1 cellular context compared by ENCODE assay signal in genomic region chr5:149828161-149829011, GRCh38.
TF ChIP-seq lines count a peak whose summit lies in the region.

No MANE protein-coding gene starts in this region.

TF ChIP-seq in K562, 482 proteins besides CTCF, POLR2A, EP300 and RAD21 (continued from another document):
- 0 out of 2 replicates have a peak, but pooled peaks have one; percentile 33 for TF ChIP-seq LCOR (CRISPR knock-in tag; IDR thresholded peaks at IDR 0.05)
- no peak for TF ChIP-seq CBX2 (IDR thresholded peaks at IDR 0.05; ENCODE audit: insufficient read depth, low read length, poor library complexity, severe bottlenecking)
- no peak for TF ChIP-seq ZC3H11A (IDR thresholded peaks at IDR 0.05; ENCODE audit: low read depth, low read length)
- TF ChIP-seq, protein P1, sequence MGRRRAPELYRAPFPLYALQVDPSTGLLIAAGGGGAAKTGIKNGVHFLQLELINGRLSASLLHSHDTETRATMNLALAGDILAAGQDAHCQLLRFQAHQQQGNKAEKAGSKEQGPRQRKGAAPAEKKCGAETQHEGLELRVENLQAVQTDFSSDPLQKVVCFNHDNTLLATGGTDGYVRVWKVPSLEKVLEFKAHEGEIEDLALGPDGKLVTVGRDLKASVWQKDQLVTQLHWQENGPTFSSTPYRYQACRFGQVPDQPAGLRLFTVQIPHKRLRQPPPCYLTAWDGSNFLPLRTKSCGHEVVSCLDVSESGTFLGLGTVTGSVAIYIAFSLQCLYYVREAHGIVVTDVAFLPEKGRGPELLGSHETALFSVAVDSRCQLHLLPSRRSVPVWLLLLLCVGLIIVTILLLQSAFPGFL (CRISPR knock-in tag; IDR thresholded peaks at IDR 0.05): no peak
- peak; percentile 95 for TF ChIP-seq DEAF1 (CRISPR knock-in tag; IDR thresholded peaks at IDR 0.05)
- no peak for TF ChIP-seq ZNF280B (CRISPR knock-in tag; IDR thresholded peaks at IDR 0.05)
- peak in 1 of 2 experiments; percentile 43; a peak in 1 of 4 replicates for TF ChIP-seq MAZ (CRISPR knock-in tag; conservative IDR thresholded peaks at IDR 0.05 in 1 of 2, IDR thresholded peaks at IDR 0.05 in 1 of 2)
- peak; percentile 87 for TF ChIP-seq SMC3 (conservative IDR thresholded peaks at IDR 0.05; ENCODE audit: insufficient read depth, low read depth, low read length)
- peak in 1 of 2 experiments; percentile 46; a peak in 1 of 4 replicates for TF ChIP-seq FOXK2 (conservative IDR thresholded peaks at IDR 0.05 in 1 of 2, IDR thresholded peaks at IDR 0.05 in 1 of 2; ENCODE audit: low read depth in 2 of 2)
- TF ChIP-seq STAG1 (CRISPR knock-in tag; IDR thresholded peaks at IDR 0.05; ENCODE audit: borderline replicate concordance): peak; percentile 91
- TF ChIP-seq, protein P2, sequence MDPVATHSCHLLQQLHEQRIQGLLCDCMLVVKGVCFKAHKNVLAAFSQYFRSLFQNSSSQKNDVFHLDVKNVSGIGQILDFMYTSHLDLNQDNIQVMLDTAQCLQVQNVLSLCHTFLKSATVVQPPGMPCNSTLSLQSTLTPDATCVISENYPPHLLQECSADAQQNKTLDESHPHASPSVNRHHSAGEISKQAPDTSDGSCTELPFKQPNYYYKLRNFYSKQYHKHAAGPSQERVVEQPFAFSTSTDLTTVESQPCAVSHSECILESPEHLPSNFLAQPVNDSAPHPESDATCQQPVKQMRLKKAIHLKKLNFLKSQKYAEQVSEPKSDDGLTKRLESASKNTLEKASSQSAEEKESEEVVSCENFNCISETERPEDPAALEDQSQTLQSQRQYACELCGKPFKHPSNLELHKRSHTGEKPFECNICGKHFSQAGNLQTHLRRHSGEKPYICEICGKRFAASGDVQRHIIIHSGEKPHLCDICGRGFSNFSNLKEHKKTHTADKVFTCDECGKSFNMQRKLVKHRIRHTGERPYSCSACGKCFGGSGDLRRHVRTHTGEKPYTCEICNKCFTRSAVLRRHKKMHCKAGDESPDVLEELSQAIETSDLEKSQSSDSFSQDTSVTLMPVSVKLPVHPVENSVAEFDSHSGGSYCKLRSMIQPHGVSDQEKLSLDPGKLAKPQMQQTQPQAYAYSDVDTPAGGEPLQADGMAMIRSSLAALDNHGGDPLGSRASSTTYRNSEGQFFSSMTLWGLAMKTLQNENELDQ (CRISPR knock-in tag; IDR thresholded peaks at IDR 0.05; ENCODE audit: borderline replicate concordance): no peak
- no peak for TF ChIP-seq SUPT5H (IDR thresholded peaks at IDR 0.05)
- peak; percentile 39; the same call in 1 of the 2 replicates for TF ChIP-seq ETV1 (tag; conservative IDR thresholded peaks at IDR 0.05; ENCODE audit: low read depth)
- TF ChIP-seq, protein P3, sequence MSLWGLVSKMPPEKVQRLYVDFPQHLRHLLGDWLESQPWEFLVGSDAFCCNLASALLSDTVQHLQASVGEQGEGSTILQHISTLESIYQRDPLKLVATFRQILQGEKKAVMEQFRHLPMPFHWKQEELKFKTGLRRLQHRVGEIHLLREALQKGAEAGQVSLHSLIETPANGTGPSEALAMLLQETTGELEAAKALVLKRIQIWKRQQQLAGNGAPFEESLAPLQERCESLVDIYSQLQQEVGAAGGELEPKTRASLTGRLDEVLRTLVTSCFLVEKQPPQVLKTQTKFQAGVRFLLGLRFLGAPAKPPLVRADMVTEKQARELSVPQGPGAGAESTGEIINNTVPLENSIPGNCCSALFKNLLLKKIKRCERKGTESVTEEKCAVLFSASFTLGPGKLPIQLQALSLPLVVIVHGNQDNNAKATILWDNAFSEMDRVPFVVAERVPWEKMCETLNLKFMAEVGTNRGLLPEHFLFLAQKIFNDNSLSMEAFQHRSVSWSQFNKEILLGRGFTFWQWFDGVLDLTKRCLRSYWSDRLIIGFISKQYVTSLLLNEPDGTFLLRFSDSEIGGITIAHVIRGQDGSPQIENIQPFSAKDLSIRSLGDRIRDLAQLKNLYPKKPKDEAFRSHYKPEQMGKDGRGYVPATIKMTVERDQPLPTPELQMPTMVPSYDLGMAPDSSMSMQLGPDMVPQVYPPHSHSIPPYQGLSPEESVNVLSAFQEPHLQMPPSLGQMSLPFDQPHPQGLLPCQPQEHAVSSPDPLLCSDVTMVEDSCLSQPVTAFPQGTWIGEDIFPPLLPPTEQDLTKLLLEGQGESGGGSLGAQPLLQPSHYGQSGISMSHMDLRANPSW (CRISPR knock-in tag; IDR thresholded peaks at IDR 0.05): peak; percentile 36; the same call in 1 of the 2 replicates
- 0 out of 2 replicates have a peak, but pooled peaks have one; percentile 26 for TF ChIP-seq ARID4B (CRISPR knock-in tag; IDR thresholded peaks at IDR 0.05)
- TF ChIP-seq FOXP1 (CRISPR knock-in tag; IDR thresholded peaks at IDR 0.05): 0 out of 2 replicates have a peak, but pooled peaks have one; percentile 26
- no peak for TF ChIP-seq FIP1L1 (IDR thresholded peaks at IDR 0.05; ENCODE audit: low read depth, low read length, poor library complexity, severe bottlenecking)
- TF ChIP-seq ZNF133 (CRISPR knock-in tag; IDR thresholded peaks at IDR 0.05): no peak
- TF ChIP-seq YY1 (IDR thresholded peaks at IDR 0.05; ENCODE audit: borderline replicate concordance in 1 of 3, control insufficient read depth in 1 of 3, extremely low read depth in 1 of 3, insufficient read depth in 3 of 3, insufficient read length in 1 of 3, insufficient replicate concordance in 2 of 3, low read depth in 1 of 3, low read length in 2 of 3): peak in 1 of 3 experiments; percentile 28
- peak; percentile 91 for TF ChIP-seq ARID2 (IDR thresholded peaks at IDR 0.05)
- peak; percentile 78; the same call in 1 of the 2 replicates for TF ChIP-seq CC2D1A (IDR thresholded peaks at IDR 0.05)
- no peak for TF ChIP-seq ZNF384 (IDR thresholded peaks at IDR 0.05; ENCODE audit: low read depth, low read length)
- 0 out of 2 replicates have a peak, but pooled peaks have one; percentile 46 for TF ChIP-seq SMAD4 (CRISPR knock-in tag; conservative IDR thresholded peaks at IDR 0.05)
- peak; percentile 88; the same call in 1 of the 2 replicates for TF ChIP-seq HDGF (IDR thresholded peaks at IDR 0.05)
- peak; percentile 55; the same call in 1 of the 2 replicates for TF ChIP-seq CEBPG (CRISPR knock-in tag; IDR thresholded peaks at IDR 0.05)
- peak in 1 of 2 experiments; percentile 33; a peak in 1 of 4 replicates for TF ChIP-seq CEBPG (tag; conservative IDR thresholded peaks at IDR 0.05 in 1 of 2, IDR thresholded peaks at IDR 0.05 in 1 of 2)
- peak; percentile 76 for TF ChIP-seq CEBPB (tag; IDR thresholded peaks at IDR 0.05)
- peak; percentile 91 for TF ChIP-seq ZNF24 (IDR thresholded peaks at IDR 0.05)
- TF ChIP-seq, protein P4, sequence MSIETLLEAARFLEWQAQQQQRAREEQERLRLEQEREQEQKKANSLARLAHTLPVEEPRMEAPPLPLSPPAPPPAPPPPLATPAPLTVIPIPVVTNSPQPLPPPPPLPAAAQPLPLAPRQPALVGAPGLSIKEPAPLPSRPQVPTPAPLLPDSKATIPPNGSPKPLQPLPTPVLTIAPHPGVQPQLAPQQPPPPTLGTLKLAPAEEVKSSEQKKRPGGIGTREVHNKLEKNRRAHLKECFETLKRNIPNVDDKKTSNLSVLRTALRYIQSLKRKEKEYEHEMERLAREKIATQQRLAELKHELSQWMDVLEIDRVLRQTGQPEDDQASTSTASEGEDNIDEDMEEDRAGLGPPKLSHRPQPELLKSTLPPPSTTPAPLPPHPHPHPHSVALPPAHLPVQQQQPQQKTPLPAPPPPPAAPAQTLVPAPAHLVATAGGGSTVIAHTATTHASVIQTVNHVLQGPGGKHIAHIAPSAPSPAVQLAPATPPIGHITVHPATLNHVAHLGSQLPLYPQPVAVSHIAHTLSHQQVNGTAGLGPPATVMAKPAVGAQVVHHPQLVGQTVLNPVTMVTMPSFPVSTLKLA (conservative IDR thresholded peaks at IDR 0.05): 0 out of 4 replicates have a peak, but pooled peaks of 1 of the 2 experiments have one; percentile 23
- TF ChIP-seq POLR3A (IDR thresholded peaks at IDR 0.05; ENCODE audit: borderline replicate concordance, extremely low read depth, insufficient read depth, insufficient read length): no peak
- no peak for TF ChIP-seq RFX5 (IDR thresholded peaks at IDR 0.05; ENCODE audit: low read depth, low read length)
